23 cellular contexts compared by ENCODE assay signal in genomic region chr5:4661326-4661725, GRCh38.
"Had no signal": no experiment of that assay in that cellular context is flagged by ENCODE, and none has a peak within 500 bp of the region (broad histone marks: within the 10 kb centered on the region; RNA-seq: fewer than 3 reads in every experiment).

No MANE protein-coding gene starts in this region.

- H3K4me3 ChIP-seq: cardiac muscle cell, esophagus squamous epithelium, left ventricle myocardium inferior, neural progenitor cell, prostate gland, right atrium auricular region, tibial nerve, uterus had no signal

- H3K27ac Mint-ChIP-seq: activated CD4-positive, alpha-beta memory T cell treated with anti-CD3 and anti-CD28 coated beads for 36 hours; activated CD4-positive, alpha-beta T cell treated with anti-CD3 and anti-CD28 coated beads for 36 hours; activated naive CD8-positive, alpha-beta T cell; activated T-helper 1 cell treated with anti-CD3 and anti-CD28 coated beads, Interleukin-12 subunit alpha, Interleukin-12 subunit beta, Interleukin-2, Interleukin-4 antibody, amounts not matched to agents 30 ng/mL and 10 ng/mL and 1 ng/mL, durations not matched to agents 14 hours and 24 hours and 36 hours; dendritic cell treated with granulocyte-macrophage colony-stimulating factor and Interleukin-4, amounts not matched to agents 40 ng/mL and 50 ng/mL, for 4 days; immature natural killer cell; neural progenitor cell; WTC11 had no signal

- H3K36me3 ChIP-seq: cardiac muscle cell, esophagus squamous epithelium, left ventricle myocardium inferior, neural progenitor cell, prostate gland, right atrium auricular region, tibial nerve, uterus had no signal

- H3K27me3 Mint-ChIP-seq: activated CD4-positive, alpha-beta memory T cell treated with anti-CD3 and anti-CD28 coated beads for 36 hours; activated CD4-positive, alpha-beta T cell treated with anti-CD3 and anti-CD28 coated beads for 36 hours; activated naive CD8-positive, alpha-beta T cell; dendritic cell treated with granulocyte-macrophage colony-stimulating factor and Interleukin-4, amounts not matched to agents 40 ng/mL and 50 ng/mL, for 4 days had no signal

- ATAC-seq: activated CD4-positive, alpha-beta T cell treated with anti-CD3 and anti-CD28 coated beads for 36 hours; WTC11 had no signal

- DNase-seq: activated CD4-positive, alpha-beta memory T cell treated with anti-CD3 and anti-CD28 coated beads for 36 hours; activated CD4-positive, alpha-beta T cell treated with anti-CD3 and anti-CD28 coated beads for 36 hours; activated T-cell treated with anti-CD3 and anti-CD28 coated beads for 4 hours; effector CD8-positive, alpha-beta T cell; esophagus squamous epithelium; immature natural killer cell; kidney glomerular epithelial cell; left ventricle myocardium inferior; mammary epithelial cell; stimulated activated CD4-positive, alpha-beta T cell treated with anti-CD3 and anti-CD28 coated beads, Interleukin-12 subunit alpha, Interleukin-12 subunit beta, amount 100 ng/mL, for 4 hours; stimulated activated CD4-positive, alpha-beta T cell treated with anti-CD3 and anti-CD28 coated beads, Interleukin-2, amount 100 ng/mL, for 24 hours; stimulated activated naive CD4-positive, alpha-beta T cell treated with Interleukin-2 at 50 U/mL for 16 hours; substantia nigra; uterus had no signal

- H3K4me1 Mint-ChIP-seq: activated CD4-positive, alpha-beta T cell treated with anti-CD3 and anti-CD28 coated beads for 36 hours; immature natural killer cell had no signal

- H3K27me3 ChIP-seq: cardiac muscle cell, esophagus squamous epithelium, neural progenitor cell, right atrium auricular region, tibial nerve, uterus had no signal

- H3K4me1 ChIP-seq: esophagus squamous epithelium, left ventricle myocardium inferior, prostate gland, right atrium auricular region, tibial nerve, uterus had no signal

- H3K9me3 Mint-ChIP-seq: neural progenitor cell had no signal

- H3K36me3 Mint-ChIP-seq: activated CD4-positive, alpha-beta memory T cell treated with anti-CD3 and anti-CD28 coated beads for 36 hours; activated naive CD8-positive, alpha-beta T cell; neural progenitor cell had no signal

- H3K4me3 Mint-ChIP-seq: activated CD4-positive, alpha-beta memory T cell treated with anti-CD3 and anti-CD28 coated beads for 36 hours; activated CD4-positive, alpha-beta T cell treated with anti-CD3 and anti-CD28 coated beads for 36 hours; activated naive CD8-positive, alpha-beta T cell; activated T-helper 1 cell treated with anti-CD3 and anti-CD28 coated beads, Interleukin-12 subunit alpha, Interleukin-12 subunit beta, Interleukin-2, Interleukin-4 antibody, amounts not matched to agents 30 ng/mL and 10 ng/mL and 1 ng/mL, durations not matched to agents 14 hours and 24 hours and 36 hours; dendritic cell treated with granulocyte-macrophage colony-stimulating factor and Interleukin-4, amounts not matched to agents 40 ng/mL and 50 ng/mL, for 4 days; immature natural killer cell; neural progenitor cell; WTC11 had no signal

- H3K9me3 ChIP-seq: esophagus squamous epithelium, left ventricle myocardium inferior, prostate gland, right atrium auricular region, tibial nerve, uterus had no signal

- H3K27ac ChIP-seq: cardiac muscle cell, esophagus squamous epithelium, left ventricle myocardium inferior, neural progenitor cell, prostate gland, right atrium auricular region, tibial nerve, uterus had no signal
